In the genomic region with DNA sequence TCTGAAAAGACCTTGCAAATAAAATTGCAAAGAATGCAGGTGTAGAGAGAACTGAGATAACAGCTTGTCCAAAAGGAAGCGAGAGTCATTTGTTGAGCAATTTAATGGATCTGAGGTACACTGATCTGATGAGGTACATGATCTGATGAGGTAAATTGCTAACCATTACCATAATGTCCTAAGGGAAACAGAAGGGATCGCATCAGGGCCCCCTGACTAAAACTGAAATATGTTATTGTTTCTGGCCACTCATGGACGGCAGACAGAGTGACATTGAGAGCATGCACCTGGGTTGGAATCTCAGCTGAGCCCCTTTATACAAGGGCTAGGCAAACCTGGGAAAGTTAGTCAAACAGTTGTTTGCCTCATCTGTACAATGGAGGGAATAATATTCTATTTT, we compare ENCODE assay signal across 35 cellular contexts. TPM values are rescaled to one million over a fixed set of nuclear protein-coding genes. Genes with fewer than 3 reads are reported as not detected.
"Had no signal": no experiment of that assay in that cellular context is flagged by ENCODE, and none has a peak within 500 bp of the region (broad histone marks: within the 10 kb centered on the region; RNA-seq: fewer than 3 reads in every experiment).

No MANE protein-coding gene starts in this region.

- H3K27me3 Mint-ChIP-seq: activated B cell treated with CpG ODN at 0.5 μM for 24 hours; activated CD4-positive, alpha-beta memory T cell treated with anti-CD3 and anti-CD28 coated beads for 36 hours; activated CD4-positive, alpha-beta T cell treated with anti-CD3 and anti-CD28 coated beads, Interleukin-2, amount 10 ng/mL, durations not matched to agents 24 days and 14 days; activated CD8-positive, alpha-beta T cell treated with anti-CD3 and anti-CD28 coated beads for 36 hours; activated T-helper 17 cell treated with anti-CD3 and anti-CD28 coated beads, Interleukin-2, amount 50 U/mL, for 72 hours had no signal

- H3K4me3 ChIP-seq: adrenal gland, body of pancreas, breast epithelium had no signal

- H3K4me3 Mint-ChIP-seq: activated B cell treated with CpG ODN at 0.5 μM for 24 hours; activated CD4-positive, alpha-beta memory T cell treated with anti-CD3 and anti-CD28 coated beads for 36 hours; activated CD4-positive, alpha-beta T cell treated with anti-CD3 and anti-CD28 coated beads, Interleukin-2, amount 10 ng/mL, durations not matched to agents 24 days and 14 days; activated CD8-positive, alpha-beta T cell treated with anti-CD3 and anti-CD28 coated beads for 36 hours; activated naive CD4-positive, alpha-beta T cell treated with anti-CD3 and anti-CD28 coated beads for 36 hours; activated naive CD8-positive, alpha-beta T cell treated with anti-CD3 and anti-CD28 coated beads for 36 hours; activated T-cell treated with anti-CD3 and anti-CD28 coated beads, Interleukin-2, amount 50 U/mL, for 4 hours; activated T-cell treated with anti-CD3 and anti-CD28 coated beads, Interleukin-2, amount 50 U/mL, for 72 hours; activated T-helper 1 cell treated with anti-CD3 and anti-CD28 coated beads, Interleukin-12 subunit alpha, Interleukin-12 subunit beta, Interleukin-2, Interleukin-4 antibody, amounts not matched to agents 30 ng/mL and 10 ng/mL and 1 ng/mL, durations not matched to agents 14 hours and 24 hours and 36 hours; T-helper 2 cell treated with Interferon-gamma antibody and Interleukin-4, amounts not matched to agents 5 μg/mL and 100 μg/mL, for 36 hours had no signal

- H3K4me1 Mint-ChIP-seq: activated B cell treated with CpG ODN at 0.5 μM for 24 hours had no signal

- H3K27ac ChIP-seq: body of pancreas, brain microvascular endothelial cell, breast epithelium, VCaP had no signal

- H3K27me3 ChIP-seq: adrenal gland, body of pancreas, brain microvascular endothelial cell, breast epithelium had no signal

- ATAC-seq: body of pancreas had no signal

- H3K4me1 ChIP-seq: body of pancreas, breast epithelium had no signal

- H3K36me3 ChIP-seq: adrenal gland, brain microvascular endothelial cell, breast epithelium had no signal

- H3K36me3 Mint-ChIP-seq: activated CD4-positive, alpha-beta memory T cell treated with anti-CD3 and anti-CD28 coated beads for 36 hours had no signal

- H3K9me3 Mint-ChIP-seq: activated T-helper 17 cell treated with anti-CD3 and anti-CD28 coated beads, Interleukin-2, amount 50 U/mL, for 72 hours; T-helper 2 cell treated with Interferon-gamma antibody and Interleukin-4, amounts not matched to agents 5 μg/mL and 100 μg/mL, for 36 hours had no signal

- FAIRE-seq: astrocyte, TTC549 had no signal

- H3K27ac Mint-ChIP-seq: activated B cell treated with CpG ODN at 0.5 μM for 24 hours; activated CD4-positive, alpha-beta memory T cell treated with anti-CD3 and anti-CD28 coated beads for 36 hours; activated naive CD4-positive, alpha-beta T cell treated with anti-CD3 and anti-CD28 coated beads for 36 hours; activated naive CD4-positive, alpha-beta T cell treated with anti-CD3 and anti-CD28 coated beads, Interleukin-2, amount 50 U/mL, for 72 hours; activated naive CD8-positive, alpha-beta T cell treated with anti-CD3 and anti-CD28 coated beads for 36 hours; activated T-cell treated with anti-CD3 and anti-CD28 coated beads, Interleukin-2, amount 50 U/mL, for 72 hours; activated T-helper 1 cell treated with anti-CD3 and anti-CD28 coated beads, Interleukin-12 subunit alpha, Interleukin-12 subunit beta, Interleukin-2, Interleukin-4 antibody, amounts not matched to agents 30 ng/mL and 10 ng/mL and 1 ng/mL, durations not matched to agents 14 hours and 24 hours and 36 hours; T-helper 2 cell treated with Interferon-gamma antibody and Interleukin-4, amounts not matched to agents 5 μg/mL and 100 μg/mL, for 36 hours had no signal

- DNase-seq: activated B cell treated with CpG ODN at 0.5 μM for 24 hours; activated CD4-positive, alpha-beta memory T cell treated with anti-CD3 and anti-CD28 coated beads for 36 hours; activated CD4-positive, alpha-beta T cell treated with anti-CD3 and anti-CD28 coated beads for 4 hours; activated CD4-positive, alpha-beta T cell treated with anti-CD3 and anti-CD28 coated beads, Interleukin-2, amount 10 ng/mL, durations not matched to agents 24 days and 14 days; activated CD4-positive, alpha-beta T cell treated with anti-CD3 and anti-CD28 coated beads, Interleukin-2, amount 50 U/mL, for 1 hour; activated CD4-positive, alpha-beta T cell treated with anti-CD3 and anti-CD28 coated beads, Interleukin-2, amount 50 U/mL, for 4 hours; activated CD4-positive, CD25-positive, alpha-beta regulatory T cell treated with anti-CD3 and anti-CD28 coated beads, Interleukin-2, amount 50 U/mL, for 72 hours; activated CD8-positive, alpha-beta memory T cell treated with anti-CD3 and anti-CD28 coated beads, Interleukin-2, amount 50 U/mL, for 4 hours; activated effector memory CD4-positive, alpha-beta T cell treated with anti-CD3 and anti-CD28 coated beads, Interleukin-2, amount 50 U/mL, for 16 hours; activated gamma-delta T cell treated with Interleukin-2 at 50 U/mL for 16 hours; activated naive CD4-positive, alpha-beta T cell; activated naive CD4-positive, alpha-beta T cell treated with anti-CD3 and anti-CD28 coated beads, Interleukin-2, amount 50 U/mL, for 16 hours; activated naive CD8-positive, alpha-beta T cell treated with anti-CD3 and anti-CD28 coated beads for 36 hours; activated T-cell treated with anti-CD3 and anti-CD28 coated beads for 4 hours; activated T-cell treated with anti-CD3 and anti-CD28 coated beads, Interleukin-2, amount 50 U/mL, for 1 hour; activated T-cell treated with anti-CD3 and anti-CD28 coated beads, Interleukin-2, amount 50 U/mL, for 4 hours; activated T-cell treated with anti-CD3 and anti-CD28 coated beads, Interleukin-2, amount 50 U/mL, for 72 hours; adrenal gland; amniotic stem cell; aorta; body of pancreas; brain microvascular endothelial cell; central memory CD4-positive, alpha-beta T cell; T-helper 2 cell; T-helper 9 cell had no signal

- H3K9me3 ChIP-seq: adrenal gland, body of pancreas, breast epithelium had no signal

RNA-seq across cellular contexts. Expression of a gene that starts 15.8 kb away (rescaled TPM):
- total RNA-seq: activated B cell treated with CpG ODN at 0.5 μM for 24 hours; activated CD4-positive, alpha-beta T cell treated with anti-CD3 and anti-CD28 coated beads, Interleukin-2, amount 10 ng/mL, durations not matched to agents 24 days and 14 days had no signal
